ENCODE assay signal across 10 cellular contexts in genomic region chr6:100461273-100461919, GRCh38. TPM values are rescaled to one million over a fixed set of nuclear protein-coding genes. Genes with fewer than 3 reads are reported as not detected.
DNase-seq lines count a peak whose midpoint lies in the region; ATAC-seq lines count a peak whose summit lies in the region.
"Had no signal": no experiment of that assay in that cellular context is flagged by ENCODE, and none has a peak within 500 bp of the region (broad histone marks: within the 10 kb centered on the region; RNA-seq: fewer than 3 reads in every experiment).

No MANE protein-coding gene starts in this region.

- H3K9me3 ChIP-seq in CD4-positive, alpha-beta memory T cell (ENCODE audit: control insufficient read depth in 1 of 2, low read length in 2 of 2), result no peaks in the 10 kb centered on the region

- H3K4me3 Mint-ChIP-seq in CD4-positive, alpha-beta memory T cell, result peak overlapping the region in 5 of 8 donors; percentile 13 to 59 (median 20)

- DNase-seq in CD4-positive, alpha-beta memory T cell, result no peak
- DNase-seq in HuH-7 (ENCODE audit: low spot score) (peak; percentile 93), SK-MEL-5 (ENCODE audit: low read depth, low spot score) (peak; percentile 10), lung microvascular endothelial cell (ENCODE audit: low read depth in 2 of 2) (peak; percentile 26 to 34), HUDEP-2 (lab: John Stamatoyannopoulos, UW; ENCODE audit: unreplicated experiment in 76 of 76) (no peak), pons (ENCODE audit: low spot score) (no peak)
- DNase-seq: activated naive CD4-positive, alpha-beta T cell; hippocampal formation had no signal

- ATAC-seq in HG03196 (IDR thresholded peaks at IDR 0.05; ENCODE audit: unreplicated experiment), result no peak
- no peak for ATAC-seq in GM21423 (IDR thresholded peaks at IDR 0.05; ENCODE audit: unreplicated experiment)

- in situ Hi-C loops in SK-MEL-5 (cut with HindIII; ENCODE audit: low pct_unique_long_range_greater_than_20kb, low sequenced_read_pairs), result no loop called here

- H3K27ac ChIP-seq in CD4-positive, alpha-beta memory T cell (ENCODE audit: low read depth, low read length), result no peak overlapping the region

- H3K9me3 Mint-ChIP-seq in CD4-positive, alpha-beta memory T cell, result peaks cover 3 to 70% (median 56%) of the 10 kb centered on the region in 8 donors

- peak overlapping the region in 2 of 7 donors; percentile 15 to 49 for H3K27ac Mint-ChIP-seq in CD4-positive, alpha-beta memory T cell

- H3K36me3 ChIP-seq in CD4-positive, alpha-beta memory T cell (ENCODE audit: insufficient read depth, low read length), result no peaks in the 10 kb centered on the region

- POLR2A ChIA-PET in CD4-positive, alpha-beta memory T cell (lab: Charles Lee; ENCODE audit: partially characterized antibody), result no interaction called here

- H3K36me3 Mint-ChIP-seq in CD4-positive, alpha-beta memory T cell, result peaks cover 2 to 4% of the 10 kb centered on the region in 2 donors

- H3K27me3 ChIP-seq in CD4-positive, alpha-beta memory T cell (ENCODE audit: insufficient read depth, low read length), result peaks cover 95% of the 10 kb centered on the region

- no peak overlapping the region for H3K4me3 ChIP-seq in CD4-positive, alpha-beta memory T cell (ENCODE audit: low read length in 2 of 2)

- CTCF ChIA-PET in CD4-positive, alpha-beta memory T cell (lab: Charles Lee; ENCODE audit: partially characterized antibody), result no interaction called here

- intact Hi-C loops in CD4-positive, alpha-beta memory T cell (cut with micrococcal nuclease), result no loop called here

- H3K4me1 Mint-ChIP-seq in CD4-positive, alpha-beta memory T cell, result peaks cover 3 to 20% (median 13%) of the 10 kb centered on the region in 4 donors

- peaks cover 52 to 72% of the 10 kb centered on the region in 2 donors for H3K27me3 Mint-ChIP-seq in CD4-positive, alpha-beta memory T cell

- H3K4me1 ChIP-seq in CD4-positive, alpha-beta memory T cell (ENCODE audit: insufficient read depth, low read length), result peaks cover 23% of the 10 kb centered on the region

RNA-seq across cellular contexts. Expression of gene SIM1, which starts 3.3 kb away (rescaled TPM):
- not detected for total RNA-seq in CD4-positive, alpha-beta memory T cell
- not detected for polyA plus RNA-seq in CD4-positive, alpha-beta memory T cell
- not detected in 2 replicates for total RNA-seq in SK-MEL-5 (2014; rRNA removed; shearing (Covaris generic))
- polyA plus RNA-seq in SK-MEL-5 (2015; cell fraction: cytosol; rRNA removed), result not detected in 2 replicates
- not detected in 2 replicates for polyA plus RNA-seq in SK-MEL-5 (2015; cell fraction: nucleus; rRNA removed)
- not detected in 2 replicates for total RNA-seq in lung microvascular endothelial cell

Comparison
In these comparisons a context has a peak if more than half of its experiments do, and no peak if none do; other contexts are left out.
1. DNase-seq: peak in HuH-7 (single experiment), SK-MEL-5 (single experiment) and lung microvascular endothelial cell (2 of 2); none in CD4-positive, alpha-beta memory T cell (0 of 5), HUDEP-2 (0 of 76) and pons (single experiment).